ENCODE assay signal across 2 cellular contexts in genomic region chr3:195665311-195665710, GRCh38. TPM values are rescaled to one million over a fixed set of nuclear protein-coding genes. Genes with fewer than 3 reads are reported as not detected.
"Had no signal": no experiment of that assay in that cellular context is flagged by ENCODE, and none has a peak within 500 bp of the region (broad histone marks: within the 10 kb centered on the region; RNA-seq: fewer than 3 reads in every experiment).

No MANE protein-coding gene starts in this region.

RNA-seq across cellular contexts. Expression of gene MUC20, which starts 55.5 kb away (rescaled TPM):
- total RNA-seq: GM23248, HT1080 had no signal
- polyA plus RNA-seq: GM23248 had no signal
